10 cellular contexts compared by ENCODE assay signal in the genomic region with DNA sequence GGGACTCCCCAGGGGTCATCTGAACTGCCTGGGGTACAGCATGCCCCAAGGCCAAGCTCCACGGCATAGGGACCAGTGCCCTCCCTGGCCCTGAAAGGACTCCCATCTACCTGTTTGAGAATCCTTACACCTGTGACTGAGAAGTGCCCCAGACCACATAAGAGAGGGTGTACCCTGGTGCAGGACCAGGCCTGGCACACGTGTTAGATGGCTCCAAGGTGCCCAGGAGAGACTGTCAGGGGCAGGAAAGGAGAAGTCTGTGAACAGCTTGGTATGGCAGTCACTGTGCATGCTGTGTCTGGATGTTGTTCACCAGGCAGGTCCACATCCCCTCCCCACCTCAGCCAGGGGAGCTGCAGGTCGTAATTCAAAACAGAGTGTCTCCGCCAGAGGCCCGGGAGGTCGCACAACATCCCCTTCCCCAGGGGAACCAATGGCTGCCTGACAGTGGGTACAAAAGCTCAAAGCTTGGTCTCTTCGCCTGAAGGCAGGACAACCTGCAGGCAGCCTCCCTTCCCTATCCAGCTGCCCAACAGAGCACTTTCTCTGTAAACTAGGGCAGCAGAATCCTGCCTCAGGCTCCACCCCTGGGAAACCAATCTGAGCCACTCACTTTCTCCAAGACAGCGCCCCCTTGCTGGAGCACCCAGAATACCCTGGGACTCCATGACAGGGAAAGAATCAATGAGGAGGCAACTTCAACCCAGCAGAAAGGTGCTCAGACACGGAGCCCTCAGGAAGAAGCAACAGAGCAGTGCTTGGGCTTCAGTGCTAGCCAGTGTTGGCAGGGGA. TPM values are rescaled to one million over a fixed set of nuclear protein-coding genes. Genes with fewer than 3 reads are reported as not detected.
DNase-seq lines count a peak whose midpoint lies in the region; ATAC-seq, FAIRE-seq and TF ChIP-seq lines count a peak whose summit lies in the region.
"Had no signal": no experiment of that assay in that cellular context is flagged by ENCODE, and none has a peak within 500 bp of the region (broad histone marks: within the 10 kb centered on the region; RNA-seq: fewer than 3 reads in every experiment).

No MANE protein-coding gene starts in this region.

- 26% methylated on average over 9 of the region's 9 CpGs for WGBS in GM12878 (ENCODE audit: insufficient coverage, insufficient replicate concordance, low lambda C conversion rate, missing lambda C conversion rate)
- 68 to 76% (median 72%) methylated on average over 9 of the region's 9 CpGs for WGBS in psoas muscle, 3 donors

- H3K27ac ChIP-seq in MM.1S (ENCODE audit: low read length): peak overlapping the region; percentile 32; the same call in 1 of the 2 replicates
- peak overlapping the region; percentile 98 for H3K27ac ChIP-seq in GM12878 (ENCODE audit: control insufficient read depth, insufficient read depth)
- no peak overlapping the region for H3K27ac ChIP-seq in psoas muscle

- H3K4me1 ChIP-seq in MM.1S (ENCODE audit: low read length): peaks cover 53% of the 10 kb centered on the region
- peaks cover 53% of the 10 kb centered on the region for H3K4me1 ChIP-seq in GM12878 (ENCODE audit: control insufficient read depth, insufficient read depth, low read length)
- peaks cover 13% of the 10 kb centered on the region for H3K4me1 ChIP-seq in psoas muscle

- H3K4me3 ChIP-seq in MM.1S (ENCODE audit: low read length): no peak overlapping the region
- peak overlapping the region; percentile 80 for H3K4me3 ChIP-seq in GM12878
- no peak overlapping the region for H3K4me3 ChIP-seq in psoas muscle
- H3K4me3 ChIP-seq: heart right ventricle had no signal

- TF ChIP-seq RAD21 in GM12878 (IDR thresholded peaks at IDR 0.05; ENCODE audit: insufficient read depth, low read depth, low read length): no peak

- H3K4me1 Mint-ChIP-seq in progenitor cell of endocrine pancreas (ENCODE audit: low read depth): peaks cover 7% of the 10 kb centered on the region

- no peak overlapping the region for H3K4me3 Mint-ChIP-seq in progenitor cell of endocrine pancreas (ENCODE audit: low read depth)

- CTCF ChIA-PET in GM12878 (lab: Yijun Ruan, JAX): interaction anchor here (0.7 to 8.0 kb wide), 17 partner anchors 10 to 526 kb away, joined by 3 to 99 read pairs (median 5); a partner anchor contains a TSS

- peak overlapping the region; percentile 87; the same call in 1 of the 2 replicates for H3K4me2 ChIP-seq in MM.1S (ENCODE audit: low read depth, low read length)
- peak overlapping the region; percentile 85 for H3K4me2 ChIP-seq in GM12878 (ENCODE audit: control insufficient read depth, insufficient read depth)

- RAD21 ChIA-PET in GM12878 (lab: Charles Lee; ENCODE audit: unreplicated experiment): interaction anchor here (1.1 to 4.9 kb wide), 7 partner anchors 10 to 325 kb away, joined by 3 to 66 read pairs (median 7); no protein-coding TSS in a partner anchor

- BruUV-seq in GM12878 (replicated peaks; lab: Mats Ljungman, UMichigan): no TSS peak

- no peak for ATAC-seq in GM12878
- ATAC-seq in GM21360 (IDR thresholded peaks at IDR 0.05; ENCODE audit: unreplicated experiment): no peak
- ATAC-seq in psoas muscle: no peak
- ATAC-seq: heart right ventricle had no signal

- no peaks in the 10 kb centered on the region for H3K9me3 Mint-ChIP-seq in progenitor cell of endocrine pancreas (ENCODE audit: low read depth)

- H2AFZ ChIP-seq in MM.1S (ENCODE audit: low read length): no peak overlapping the region
- no peak overlapping the region for H2AFZ ChIP-seq in GM12878 (ENCODE audit: control insufficient read depth, low read depth, low read length)

- H4K20me1 ChIP-seq in MM.1S (ENCODE audit: insufficient read depth, low read length) (peaks cover 41% of the 10 kb centered on the region), GM12878 (ENCODE audit: control insufficient read depth, insufficient read depth) (peaks cover 13% of the 10 kb centered on the region; the same call in 1 of the 2 replicates)

- no peaks in the 10 kb centered on the region for H3K27me3 Mint-ChIP-seq in progenitor cell of endocrine pancreas

- FAIRE-seq in GM12878 (lab: Jason Lieb, UNC): no peak

- SMC1A ChIA-PET in GM12878 (lab: Charles Lee; ENCODE audit: uncharacterized antibody, unreplicated experiment): interaction anchor here (1.1 to 4.5 kb wide), 10 partner anchors 9 to 324 kb away, joined by 4 to 30 read pairs (median 8); no protein-coding TSS in a partner anchor

- H3K9ac ChIP-seq in MM.1S (ENCODE audit: low read length) (no peak overlapping the region; the same call in 1 of the 2 replicates), GM12878 (ENCODE audit: control insufficient read depth, insufficient read depth, low read length) (peak overlapping the region; percentile 98)

- no peak for TF ChIP-seq EP300 in GM12878 (IDR thresholded peaks at IDR 0.05; ENCODE audit: borderline replicate concordance in 1 of 2, control insufficient read depth in 1 of 2, low read depth in 2 of 2, low read length in 2 of 2)

- no peaks in the 10 kb centered on the region for H3K27me3 ChIP-seq in MM.1S (replicated peaks; ENCODE audit: insufficient read depth, low read length)
- H3K27me3 ChIP-seq in GM12878 (replicated peaks in 1 of 2; ENCODE audit: control insufficient read depth in 2 of 2, insufficient read depth in 2 of 2, low read length in 1 of 2): no peaks in the 10 kb centered on the region
- H3K27me3 ChIP-seq in psoas muscle (ENCODE audit: insufficient read depth in 3 of 3, low read length in 2 of 3): no peaks in the 10 kb centered on the region

- peaks cover 65% of the 10 kb centered on the region for H3F3A ChIP-seq in MM.1S (ENCODE audit: insufficient read depth, low read length)

- POLR2A ChIA-PET in GM12878 (lab: Charles Lee): interaction anchor here (0.7 to 2.4 kb wide), 5 partner anchors 10 to 370 kb away, joined by 3 to 7 read pairs (median 3); no protein-coding TSS in a partner anchor

- TF ChIP-seq CTCF in MM.1S (IDR thresholded peaks at IDR 0.05; ENCODE audit: low read length) (peak; percentile 43), GM12878 (IDR thresholded peaks at IDR 0.05 in 2 of 3, conservative IDR thresholded peaks at IDR 0.05 in 1 of 3; ENCODE audit: control insufficient read depth in 2 of 3, extremely low read depth in 1 of 3, insufficient read depth in 1 of 3, low read depth in 3 of 3, low read length in 3 of 3) (peak; percentile 54 to 67 (median 66); a peak in 5 of 6 replicates), progenitor cell of endocrine pancreas (IDR thresholded peaks at IDR 0.05; ENCODE audit: unreplicated experiment) (peak; percentile 30), psoas muscle (IDR thresholded peaks at IDR 0.05) (no peak)

- no peak overlapping the region for H3K27ac Mint-ChIP-seq in progenitor cell of endocrine pancreas

- peaks cover 85% of the 10 kb centered on the region for H3K79me2 ChIP-seq in MM.1S (ENCODE audit: low read length)
- peaks cover 88% of the 10 kb centered on the region for H3K79me2 ChIP-seq in GM12878 (ENCODE audit: control insufficient read depth, insufficient read depth, low read length)

- TF ChIP-seq POLR2A in GM12878 (IDR thresholded peaks at IDR 0.05; ENCODE audit: low read depth, low read length): 0 out of 2 replicates have a peak, but pooled peaks have one; percentile 44

- 0 out of 2 replicates have a peak, but pooled peaks cover 2% of the 10 kb centered on the region for H3K36me3 ChIP-seq in MM.1S (replicated peaks; ENCODE audit: insufficient read depth, low read length)
- H3K36me3 ChIP-seq in GM12878 (ENCODE audit: control insufficient read depth in 2 of 2, insufficient read depth in 2 of 2, low read length in 1 of 2): no peaks in the 10 kb centered on the region; a peak in 2 of 4 replicates
- H3K36me3 ChIP-seq in psoas muscle (ENCODE audit: insufficient read depth in 1 of 2, low read depth in 1 of 2): no peaks in the 10 kb centered on the region
- H3K36me3 ChIP-seq: heart right ventricle had no signal

- no peaks in the 10 kb centered on the region for H3K9me2 ChIP-seq in MM.1S (replicated peaks; ENCODE audit: insufficient read depth, low read length)

- in situ Hi-C loops in GM12878 (cut with MboI): no loop called here

- intact Hi-C loops in GM12878 (cut with micrococcal nuclease; ENCODE audit: unreplicated experiment) (loop anchor here (10.0 kb wide), 1 partner anchor 1019 kb away; no protein-coding TSS in a partner anchor), psoas muscle (cut with DNase I) (no loop called here)

- H3K9me3 ChIP-seq in MM.1S (replicated peaks; ENCODE audit: insufficient read depth, low read length): no peaks in the 10 kb centered on the region
- no peaks in the 10 kb centered on the region for H3K9me3 ChIP-seq in GM12878 (replicated peaks; ENCODE audit: control insufficient read depth, insufficient read depth, low read length)
- H3K9me3 ChIP-seq in psoas muscle: no peaks in the 10 kb centered on the region
- H3K9me3 ChIP-seq: heart right ventricle had no signal

- H3K36me3 Mint-ChIP-seq in progenitor cell of endocrine pancreas (ENCODE audit: insufficient read depth): no peaks in the 10 kb centered on the region

- DNase-seq in NCI-H2196 (lab: John Stamatoyannopoulos, UW; ENCODE audit: unreplicated experiment): peak; percentile 1
- no peak for DNase-seq in NCI-H2196 treated with DMSO at 0.1 percent for 48 hours (lab: John Stamatoyannopoulos, UW; ENCODE audit: unreplicated experiment)
- no peak for DNase-seq in MM.1S
- no peak for DNase-seq in GM12878 (ENCODE audit: low read depth, low spot score)
- no peak for DNase-seq in progenitor cell of endocrine pancreas (ENCODE audit: low spot score, unreplicated experiment)
- DNase-seq in ureter (ENCODE audit: low spot score): no peak
- no peak for DNase-seq in psoas muscle
- DNase-seq: heart right ventricle, NCI-H1694 treated with DMSO at 0.1 percent for 48 hours had no signal

RNA-seq across cellular contexts. Expression of a gene that starts 3.9 kb away (rescaled TPM):
- 414 and 491 TPM in 2 replicates for total RNA-seq in GM12878 (2013; cell fraction: nucleolus; rRNA removed)
- 74.0 and 91.2 TPM in 2 replicates for total RNA-seq in GM12878 (2014; rRNA removed)
- total RNA-seq in GM12878 (2014; rRNA removed; fragmentation: Illumina TruSeq; extraction: Trizol): 32.8 and 34.4 TPM in 2 replicates
- total RNA-seq in GM12878 (2021): 144 and 150 TPM in 2 replicates
- 43.3 TPM for polyA plus RNA-seq in GM12878 (2011; ENCODE audit: low read depth)
- 26.4 and 75.9 TPM in 2 replicates for polyA plus RNA-seq in GM12878 (2011; rRNA removed)
- 65.0 and 68.5 TPM in 2 replicates for polyA plus RNA-seq in GM12878 (2011; cell fraction: cytosol; rRNA removed)
- polyA plus RNA-seq in GM12878 (2011; cell fraction: nucleus; rRNA removed): 358 and 372 TPM in 2 replicates
- polyA plus RNA-seq in GM12878 (2012): 71.2 and 88.3 TPM in 2 replicates
- 42.3 and 76.1 TPM in 2 replicates for polyA plus RNA-seq in GM12878 (2014; fragmentation: Illumina TruSeq; extraction: Trizol)
- 1 to 10 TPM; 2.9 to 3.1 TPM for polyA plus RNA-seq in GM12878 (2014; fragmentation: Nextera tagmentation; extraction: Ambion mirVana)
- polyA plus RNA-seq in GM12878 (2014; rRNA removed): 73.4 and 91.4 TPM in 2 replicates
- polyA plus RNA-seq in GM12878 (2016; fragmentation: Nextera tagmentation; extraction: Ambion mirVana): 10 to 100 TPM; 78.7 to 83.8 TPM
- polyA minus RNA-seq in GM12878 (2011; rRNA and poly(A)+ RNA removed): 133 and 156 TPM in 2 replicates
- polyA minus RNA-seq in GM12878 (2011; cell fraction: cytosol; rRNA and poly(A)+ RNA removed): 58.0 and 62.4 TPM in 2 replicates
- 140 and 216 TPM in 2 replicates for polyA minus RNA-seq in GM12878 (2011; cell fraction: nucleus; rRNA and poly(A)+ RNA removed)
- total RNA-seq in progenitor cell of endocrine pancreas: 71.4 and 78.2 TPM in 2 replicates
- total RNA-seq in ureter: 19.9 TPM
- 1 to 10 TPM; 2.1 to 8.0 (median 3.8) TPM for total RNA-seq in psoas muscle
- 1 to 10 TPM in 1 of 3 donors, under 1 TPM in 2; 0.29 to 1.1 (median 0.66) TPM for polyA plus RNA-seq in psoas muscle
